1 cellular context compared by ENCODE assay signal in the genomic region with DNA sequence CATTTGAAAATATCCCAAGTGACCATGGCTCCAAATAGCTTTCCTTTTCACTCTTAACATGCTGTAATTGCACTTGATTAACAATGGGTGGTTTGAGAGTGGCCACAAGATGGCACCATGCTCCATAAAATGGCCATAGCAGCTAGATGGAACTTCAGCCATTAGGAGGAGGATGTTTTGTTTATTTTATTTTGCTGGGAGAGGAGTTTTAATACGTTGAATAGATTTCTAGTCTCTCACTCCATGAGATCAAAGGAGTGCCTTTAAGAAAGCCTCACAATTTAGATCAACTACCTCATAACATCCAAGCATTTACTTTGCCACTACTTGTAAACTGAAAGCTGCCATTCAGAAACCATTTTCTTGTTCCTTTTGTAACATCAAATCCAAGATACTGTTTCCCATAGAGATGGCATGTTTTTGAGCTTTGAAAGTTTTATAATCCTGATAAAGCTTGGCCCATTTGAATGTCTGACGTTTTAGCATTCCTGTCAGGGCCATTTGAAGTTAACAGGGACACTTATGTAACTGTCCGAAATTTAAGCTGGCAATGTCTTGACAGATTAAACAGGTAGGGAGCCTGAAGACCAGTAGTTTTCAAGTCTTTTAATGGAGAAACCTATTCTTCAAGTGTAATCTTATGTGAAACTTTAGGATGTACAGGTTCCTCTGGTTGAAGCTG.
A peak's percentile ranks its signal among the peaks of the same experiment; 100 is the strongest.
TF ChIP-seq lines count a peak whose summit lies in the region.

No MANE protein-coding gene starts in this region.

TF ChIP-seq in endothelial cell of umbilical vein, 7 proteins besides CTCF, POLR2A, EP300 and RAD21:
- no peak for TF ChIP-seq FOS (IDR thresholded peaks at IDR 0.05; ENCODE audit: borderline replicate concordance, insufficient read depth, low read length)
- TF ChIP-seq, protein P1, sequence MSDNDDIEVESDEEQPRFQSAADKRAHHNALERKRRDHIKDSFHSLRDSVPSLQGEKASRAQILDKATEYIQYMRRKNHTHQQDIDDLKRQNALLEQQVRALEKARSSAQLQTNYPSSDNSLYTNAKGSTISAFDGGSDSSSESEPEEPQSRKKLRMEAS (IDR thresholded peaks at IDR 0.05; ENCODE audit: insufficient read depth, insufficient read length): peak; percentile 10
